8 cellular contexts compared by ENCODE assay signal in genomic region chr6:150142657-150143501, GRCh38. TPM values are rescaled to one million over a fixed set of nuclear protein-coding genes. Genes with fewer than 3 reads are reported as not detected.
DNase-seq lines count a peak whose midpoint lies in the region; ATAC-seq and TF ChIP-seq lines count a peak whose summit lies in the region.

PPP1R14C (plus strand) TSS chr6:150143044; CDS start chr6:150143193, 149 bp downstream.

- H3K36me3 ChIP-seq in ovary: no peaks in the 10 kb centered on the region

- peaks cover 6% of the 10 kb centered on the region for H3K4me1 ChIP-seq in ovary (ENCODE audit: insufficient read depth)

- whole genome bisulfite sequencing in ovary, 3 donors: 1% methylated on average over 60 to 103 of the region's 103 CpGs

- TF ChIP-seq CTCF in ovary (IDR thresholded peaks at IDR 0.05): no peak

- no peak within 1 kb of the TSS for H3K27ac ChIP-seq in ovary

- intact Hi-C loops in head of caudate nucleus (cut with DNase I): no loop called here
- intact Hi-C loops in ovary (cut with DNase I): no loop called here

- H3K9me3 ChIP-seq in ovary: no peaks in the 10 kb centered on the region

- peak; percentile 75 for DNase-seq in DMS53 (lab: John Stamatoyannopoulos, UW)
- peak; percentile 30 for DNase-seq in NAMALWA (ENCODE audit: low spot score)
- DNase-seq in activated T-cell treated with anti-CD3 and anti-CD28 coated beads, Interleukin-2, amount 50 U/mL, for 48 hours: peak; percentile 44 to 57
- peak in 41 of 42 donors; percentile 19 to 84 (median 61) for DNase-seq in head of caudate nucleus
- no peak for DNase-seq in ovary
- DNase-seq in mucosa of gallbladder (ENCODE audit: low spot score): no peak

- TF ChIP-seq POLR2A in ovary (IDR thresholded peaks at IDR 0.05) (no peak), GM18505 (IDR thresholded peaks at IDR 0.05; ENCODE audit: borderline replicate concordance, extremely low read depth, insufficient read depth, insufficient read length) (no peak)

- H3K4me3 ChIP-seq in ovary: peak within 1 kb of the TSS; percentile 31

- TF ChIP-seq EP300 in ovary (IDR thresholded peaks at IDR 0.05): no peak

- H3K27me3 ChIP-seq in ovary: no peaks in the 10 kb centered on the region

- ATAC-seq in GM18505 (IDR thresholded peaks at IDR 0.05; ENCODE audit: unreplicated experiment) (no peak), HG02763 (IDR thresholded peaks at IDR 0.05; ENCODE audit: unreplicated experiment) (no peak)

RNA-seq across cellular contexts. Expression of gene PPP1R14C, which starts in this region (rescaled TPM):
- total RNA-seq in ovary: 1 to 10 TPM in 1 of 7 donors, under 1 TPM in 4, not detected in 2; 0.12 to 8.6 (median 0.74) TPM
- polyA plus RNA-seq in ovary: under 1 TPM; 0.17 to 0.30 TPM
- total RNA-seq in mucosa of gallbladder: 0.37 TPM

Comparison
In these comparisons a context has a peak if more than half of its experiments do, and no peak if none do; other contexts are left out.
1. DNase-seq: peak in DMS53 (single experiment), NAMALWA (single experiment), activated T-cell treated with anti-CD3 and anti-CD28 coated beads, Interleukin-2, amount 50 U/mL, for 48 hours (2 of 2) and head of caudate nucleus (41 of 42); none in ovary (0 of 5) and mucosa of gallbladder (single experiment).